Comparison of ENCODE assay signal across 9 cellular contexts in the genomic region with DNA sequence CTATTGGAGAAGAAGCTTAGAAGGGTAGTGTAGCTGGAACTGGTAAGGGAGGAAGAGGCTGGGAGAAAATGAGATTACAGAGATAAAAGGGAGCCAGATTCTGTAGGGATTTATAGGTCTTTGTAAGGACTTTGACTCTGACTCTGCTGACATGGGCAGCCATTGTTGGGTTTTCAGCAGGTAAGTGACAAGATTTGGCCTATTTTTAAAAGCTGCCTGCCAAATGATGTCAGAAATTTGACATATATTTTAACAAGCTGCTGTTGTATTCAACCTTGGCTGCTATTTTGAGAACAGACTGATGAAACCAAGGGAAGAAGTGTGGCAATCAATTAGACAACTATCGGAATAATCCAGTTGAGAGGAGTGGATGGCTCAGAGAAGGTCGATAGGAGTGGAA. TPM values are rescaled to one million over a fixed set of nuclear protein-coding genes. Genes with fewer than 3 reads are reported as not detected.
"Had no signal": no experiment of that assay in that cellular context is flagged by ENCODE, and none has a peak within 500 bp of the region (broad histone marks: within the 10 kb centered on the region; RNA-seq: fewer than 3 reads in every experiment).

No MANE protein-coding gene starts in this region.

- H3K4me3 ChIP-seq: GM23248, GM23338, HAP-1 had no signal

- H3K27ac ChIP-seq: GM23248 had no signal

- DNase-seq: GM23248, GOT3, H7, H9, HCEC 1CT, HFFc6 had no signal

- ATAC-seq: GM23338, HCT116 had no signal

RNA-seq across cellular contexts. Expression of a gene that starts 56.7 kb away (rescaled TPM):
- total RNA-seq: H7 had no signal
